Comparison of ENCODE assay signal across 19 cellular contexts in the genomic region with DNA sequence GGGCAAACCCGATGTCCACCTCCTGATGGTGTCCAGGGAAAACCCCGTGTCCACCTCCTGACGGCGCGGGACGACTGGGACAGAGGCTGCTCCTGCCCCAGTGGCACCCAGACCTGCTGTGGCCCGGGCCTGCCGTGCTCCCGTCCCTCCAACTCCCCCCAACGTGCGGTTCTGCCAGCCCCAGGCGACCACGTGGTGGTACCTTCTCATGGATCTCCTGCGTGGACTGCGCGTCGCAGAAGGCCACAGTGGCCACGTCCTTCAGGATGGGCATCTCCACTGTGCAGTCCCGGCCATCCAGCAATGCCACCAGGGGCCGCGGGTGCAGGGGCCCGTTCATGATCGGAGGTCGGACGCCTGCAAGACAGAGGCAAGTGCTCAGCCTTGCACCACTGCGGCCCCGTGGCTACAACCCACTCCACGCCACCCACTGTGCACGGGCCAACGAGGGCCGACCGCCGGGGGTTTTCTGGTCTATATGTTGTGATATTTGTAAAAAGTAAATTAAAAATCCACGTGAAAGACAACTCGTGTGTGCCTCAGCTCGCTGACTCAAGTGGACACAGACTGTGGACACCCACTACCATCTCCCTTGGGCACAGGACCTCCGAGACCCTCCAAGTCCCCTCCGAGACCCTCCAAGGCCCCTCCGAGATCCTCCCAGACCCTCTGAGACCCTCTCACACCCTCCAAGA. TPM values are rescaled to one million over a fixed set of nuclear protein-coding genes. Genes with fewer than 3 reads are reported as not detected.
DNase-seq lines count a peak whose midpoint lies in the region; ATAC-seq and TF ChIP-seq lines count a peak whose summit lies in the region.
"Had no signal": no experiment of that assay in that cellular context is flagged by ENCODE, and none has a peak within 500 bp of the region (broad histone marks: within the 10 kb centered on the region; RNA-seq: fewer than 3 reads in every experiment).

No MANE protein-coding gene starts in this region.

- no peak overlapping the region for H2BK15ac ChIP-seq in neuronal stem cell (ENCODE audit: low read length)

- ATAC-seq in heart left ventricle (no peak), aorta (ENCODE audit: low FRiP score) (no peak), GM21515 (IDR thresholded peaks at IDR 0.05; ENCODE audit: unreplicated experiment) (no peak)
- ATAC-seq: Panc1 had no signal

- H3K9ac ChIP-seq in neuronal stem cell (ENCODE audit: low read depth, low read length, poor library complexity): no peak overlapping the region
- H3K9ac ChIP-seq: neural progenitor cell had no signal

- no peak overlapping the region for H3K4ac ChIP-seq in neuronal stem cell (ENCODE audit: low read length)

- H2BK5ac ChIP-seq in neuronal stem cell (ENCODE audit: low read length): no peak overlapping the region

- H3K27me3 ChIP-seq in heart left ventricle: no peaks in the 10 kb centered on the region
- peaks cover 0 to 2% (median 0%) of the 10 kb centered on the region in 3 experiments for H3K27me3 ChIP-seq in neuronal stem cell (ENCODE audit: control insufficient read depth in 3 of 3, insufficient read depth in 3 of 3, low read depth in 1 of 3, low read length in 3 of 3)
- no peaks in the 10 kb centered on the region for H3K27me3 ChIP-seq in aorta (ENCODE audit: control insufficient read depth in 1 of 2, insufficient read depth in 2 of 2, low read length in 1 of 2)
- H3K27me3 ChIP-seq: cardiac muscle cell, neural progenitor cell, tibial nerve had no signal

- H2AFZ ChIP-seq in neuronal stem cell (ENCODE audit: low read length): no peak overlapping the region
- H2AFZ ChIP-seq: neural progenitor cell had no signal

- H3K36me3 ChIP-seq in heart left ventricle (peaks cover 0 to 77% (median 53%) of the 10 kb centered on the region in 9 donors), neuronal stem cell (replicated peaks in 1 of 2; ENCODE audit: control insufficient read depth in 2 of 2, insufficient read depth in 2 of 2, low read length in 2 of 2) (peaks cover 58 to 89% of the 10 kb centered on the region in 2 donors), aorta (ENCODE audit: control insufficient read depth in 1 of 2, insufficient read depth in 2 of 2, low read length in 1 of 2) (peaks cover 0 to 2% of the 10 kb centered on the region in 2 donors)
- H3K36me3 ChIP-seq: neural progenitor cell had no signal

- H3K4me1 ChIP-seq in heart left ventricle (peaks cover under 1 to 47% (median 34%) of the 10 kb centered on the region in 12 donors), neuronal stem cell (ENCODE audit: control insufficient read depth in 2 of 2, insufficient read depth in 1 of 2, low read depth in 1 of 2, low read length in 2 of 2) (peaks cover 0 to 11% of the 10 kb centered on the region in 2 donors), aorta (ENCODE audit: control insufficient read depth in 1 of 2, insufficient read depth in 2 of 2, low read length in 2 of 2) (no peaks in the 10 kb centered on the region)
- H3K4me1 ChIP-seq: HAP-1, neural progenitor cell had no signal

- TF ChIP-seq CTCF in heart left ventricle (IDR thresholded peaks at IDR 0.05): no peak

- H2BK12ac ChIP-seq in neuronal stem cell (ENCODE audit: low read length): no peak overlapping the region

- intact Hi-C loops in heart left ventricle (cut with DNase I) (no loop called here), aorta (cut with DNase I) (no loop called here)

- H3K14ac ChIP-seq in neuronal stem cell (ENCODE audit: low read length): no peak overlapping the region

- no peak overlapping the region for H3K4me2 ChIP-seq in neuronal stem cell (ENCODE audit: insufficient read depth, low read length, poor library complexity, severe bottlenecking)
- H3K4me2 ChIP-seq: neural progenitor cell had no signal

- WGBS in heart left ventricle, 4 donors: 94 to 96% (median 95%) methylated on average over 34 to 39 of the region's 39 CpGs
- WGBS in neuronal stem cell (ENCODE audit: extremely low coverage in 2 of 2, insufficient read length in 2 of 2, insufficient replicate concordance in 1 of 2), 2 donors: no CpG with 5 or more reads among the region's 39 CpGs
- 89 to 91% methylated on average over 39 of the region's 39 CpGs for WGBS in aorta, 2 donors

- H4K8ac ChIP-seq in neuronal stem cell (ENCODE audit: low read depth, low read length): peak overlapping the region; percentile 48

- peak; percentile 9 for DNase-seq in activated naive CD4-positive, alpha-beta T cell treated with anti-CD3 and anti-CD28 coated beads, Interleukin-2, amount 50 U/mL, for 16 hours
- no peak for DNase-seq in activated naive CD4-positive, alpha-beta T cell (lab: John Stamatoyannopoulos, UW)
- DNase-seq in heart left ventricle (peak in 3 of 5 donors; percentile 16 to 47 (median 23)), neuronal stem cell (ENCODE audit: low spot score) (no peak), aorta (peak; percentile 18 to 70), DMS153 (lab: John Stamatoyannopoulos, UW) (no peak), NCI-H345 treated with DMSO at 0.1 percent for 48 hours (lab: John Stamatoyannopoulos, UW; ENCODE audit: unreplicated experiment) (no peak)
- DNase-seq: activated T-cell treated with anti-CD3 and anti-CD28 coated beads, Interleukin-2, amount 50 U/mL, for 1 hour; effector CD8-positive, alpha-beta T cell; Karpas-422; NCI-H1105 treated with DMSO at 0.1 percent for 48 hours; NCI-H82; SW 1271 had no signal

- no peak overlapping the region for H2AK5ac ChIP-seq in neuronal stem cell (ENCODE audit: low read depth, low read length)

- no peak overlapping the region for H2BK120ac ChIP-seq in neuronal stem cell (ENCODE audit: low read depth, low read length)

- peak overlapping the region; percentile 73 for H3K23ac ChIP-seq in neuronal stem cell (ENCODE audit: low read depth, low read length, poor library complexity)

- H3K18ac ChIP-seq in neuronal stem cell (ENCODE audit: low read length): no peak overlapping the region

- no peak for TF ChIP-seq POLR2A in heart left ventricle (IDR thresholded peaks at IDR 0.05)

- no peak overlapping the region for H4K91ac ChIP-seq in neuronal stem cell (ENCODE audit: low read depth, low read length, poor library complexity)

- H3K4me3 ChIP-seq in heart left ventricle: no peak overlapping the region
- H3K4me3 ChIP-seq in neuronal stem cell (ENCODE audit: low read length in 2 of 2): no peak overlapping the region
- H3K4me3 ChIP-seq in aorta (ENCODE audit: low read length in 2 of 2): no peak overlapping the region
- H3K4me3 ChIP-seq: cardiac muscle cell, HAP-1, neural progenitor cell, tibial nerve had no signal

- no peaks in the 10 kb centered on the region for H3K9me3 ChIP-seq in heart left ventricle
- no peaks in the 10 kb centered on the region for H3K9me3 ChIP-seq in neuronal stem cell (replicated peaks in 1 of 2; ENCODE audit: control insufficient read depth in 2 of 2, insufficient read depth in 1 of 2, low read depth in 1 of 2, low read length in 2 of 2)
- H3K9me3 ChIP-seq in aorta (ENCODE audit: control insufficient read depth, low read length): no peaks in the 10 kb centered on the region
- H3K9me3 ChIP-seq: HAP-1, tibial nerve had no signal

- peaks cover 48% of the 10 kb centered on the region for H3K79me1 ChIP-seq in neuronal stem cell (ENCODE audit: low read depth, low read length)

- H3K27ac ChIP-seq in heart left ventricle (no peak overlapping the region), neuronal stem cell (replicated peaks; ENCODE audit: low read length) (no peak overlapping the region), aorta (ENCODE audit: low read depth in 1 of 2, low read length in 2 of 2) (no peak overlapping the region)
- H3K27ac ChIP-seq: cardiac muscle cell, neural progenitor cell had no signal

RNA-seq across cellular contexts. Expression of a gene that starts 10.8 kb away (rescaled TPM):
- total RNA-seq in heart left ventricle (100 to 1,000 TPM; 105 to 165 (median 128) TPM), aorta (100 to 1,000 TPM; 111 to 145 TPM)
- polyA plus RNA-seq in heart left ventricle (100 to 1,000 TPM in 1 of 2 donors, 10 to 100 TPM in 1; 92.0 to 148 TPM), aorta (10 to 100 TPM; 66.4 to 96.5 TPM)
- 151 TPM for polyA plus RNA-seq in neuronal stem cell (2013, experiment 1 of 2)
- 149 TPM for polyA plus RNA-seq in neuronal stem cell (2013, experiment 2 of 2)

RNA-seq across cellular contexts. Expression of a gene that starts 51.6 kb away (rescaled TPM):
- total RNA-seq in heart left ventricle (10 to 100 TPM; 41.5 to 57.2 (median 45.1) TPM), aorta (10 to 100 TPM; 49.8 to 61.3 TPM)
- polyA plus RNA-seq in heart left ventricle (10 to 100 TPM; 38.1 to 56.9 TPM), aorta (10 to 100 TPM; 32.4 to 62.0 TPM)
- 38.4 TPM for polyA plus RNA-seq in neuronal stem cell (2013, experiment 1 of 2)
- polyA plus RNA-seq in neuronal stem cell (2013, experiment 2 of 2): 37.0 TPM

Comparison
In these comparisons a context has a peak if more than half of its experiments do, and no peak if none do; other contexts are left out.
1. DNase-seq: peak in activated naive CD4-positive, alpha-beta T cell treated with anti-CD3 and anti-CD28 coated beads, Interleukin-2, amount 50 U/mL, for 16 hours (single experiment), heart left ventricle (3 of 5) and aorta (2 of 2); none in activated naive CD4-positive, alpha-beta T cell (0 of 4), neuronal stem cell (single experiment), DMS153 (single experiment) and NCI-H345 treated with DMSO at 0.1 percent for 48 hours (single experiment).